31 cellular contexts compared by ENCODE assay signal in genomic region chr2:63340443-63340842, GRCh38.
"Had no signal": no experiment of that assay in that cellular context is flagged by ENCODE, and none has a peak within 500 bp of the region (broad histone marks: within the 10 kb centered on the region; RNA-seq: fewer than 3 reads in every experiment).

No MANE protein-coding gene starts in this region.

- H3K36me3 ChIP-seq: neural progenitor cell, ovary, suprapubic skin, transverse colon, upper lobe of right lung, uterus had no signal

- H3K4me2 ChIP-seq: neural progenitor cell, smooth muscle cell had no signal

- H2AFZ ChIP-seq: neural progenitor cell, parathyroid adenoma had no signal

- H3K4me3 Mint-ChIP-seq: natural killer cell; nephron; neural progenitor cell; stimulated activated memory B cell treated with anti-CD40 and anti-IgM and Interleukin-4, amounts not matched to agents 10 μg/mL and 1 μg/mL and 100 μg/mL, for 72 hours; stimulated activated naive CD8-positive, alpha-beta T cell treated with anti-CD3 and anti-CD28 coated beads, Interleukin-15, amount 100 ng/mL, for 72 hours; type B pancreatic cell had no signal

- ATAC-seq: natural killer cell; psoas muscle; right cardiac atrium; sciatic nerve; stimulated activated memory B cell treated with anti-CD40 and anti-IgM and Interleukin-4, amounts not matched to agents 10 μg/mL and 1 μg/mL and 100 μg/mL, for 72 hours; stimulated activated naive CD8-positive, alpha-beta T cell treated with anti-CD3 and anti-CD28 coated beads, Interleukin-15, amount 100 ng/mL, for 72 hours; stimulated activated naive CD8-positive, alpha-beta T cell treated with anti-CD3 and anti-CD28 coated beads, Interleukin-15, Interleukin-2, amounts not matched to agents 100 U/mL and 50 U/mL, for 24 hours; upper lobe of right lung had no signal

- H3K27me3 ChIP-seq: neural progenitor cell, ovary, spleen, suprapubic skin, testis, tibial artery, transverse colon, upper lobe of right lung, uterus had no signal

- DNase-seq: natural killer cell; occipital lobe; ovary; posterior cingulate gyrus; psoas muscle; right cardiac atrium; spleen; stimulated activated CD4-positive, alpha-beta T cell treated with anti-CD3 and anti-CD28 coated beads, Interleukin-12 subunit alpha, Interleukin-12 subunit beta, amount 100 ng/mL, for 4 hours; stimulated activated CD4-positive, alpha-beta T cell treated with anti-CD3 and anti-CD28 coated beads, Interleukin-1b, Interleukin-23, amount 100 ng/mL, for 48 hours; stimulated activated CD4-positive, alpha-beta T cell treated with anti-CD3 and anti-CD28 coated beads, Interleukin-4, amount 100 ng/mL, for 1 hour; stimulated activated CD4-positive, alpha-beta T cell treated with anti-CD3 and anti-CD28 coated beads, Interleukin-4, amount 100 ng/mL, for 4 hours; stimulated activated CD8-positive, alpha-beta memory T cell treated with anti-CD3 and anti-CD28 coated beads, Interleukin-4, amount 100 ng/mL, for 48 hours; stimulated activated naive CD4-positive, alpha-beta T cell; stimulated activated naive CD8-positive, alpha-beta T cell treated with anti-CD3 and anti-CD28 coated beads, Interleukin-15, amount 100 ng/mL, for 72 hours; stimulated activated naive CD8-positive, alpha-beta T cell treated with anti-CD3 and anti-CD28 coated beads, Interleukin-15, Interleukin-2, amounts not matched to agents 100 U/mL and 50 U/mL, for 24 hours; substantia nigra; testis; tibial artery; transverse colon; upper lobe of right lung; uterus had no signal

- H3K4me1 Mint-ChIP-seq: natural killer cell; nephron; neural progenitor cell; stimulated activated memory B cell treated with anti-CD40 and anti-IgM and Interleukin-4, amounts not matched to agents 10 μg/mL and 1 μg/mL and 100 μg/mL, for 72 hours; stimulated activated naive CD8-positive, alpha-beta T cell treated with anti-CD3 and anti-CD28 coated beads, Interleukin-15, amount 100 ng/mL, for 72 hours had no signal

- H3K27ac ChIP-seq: neural progenitor cell, ovary, parathyroid adenoma, psoas muscle, skin epidermis, spleen, suprapubic skin, testis, tibial artery, transverse colon, upper lobe of right lung, uterus had no signal

- H3K27me3 Mint-ChIP-seq: progenitor cell of endocrine pancreas; stimulated activated memory B cell treated with anti-CD40 and anti-IgM and Interleukin-4, amounts not matched to agents 10 μg/mL and 1 μg/mL and 100 μg/mL, for 72 hours; stimulated activated naive CD8-positive, alpha-beta T cell treated with anti-CD3 and anti-CD28 coated beads, Interleukin-15, amount 100 ng/mL, for 72 hours; type B pancreatic cell had no signal

- H3K9me3 ChIP-seq: testis, upper lobe of right lung had no signal

- H3K79me2 ChIP-seq: parathyroid adenoma had no signal

- H3K27ac Mint-ChIP-seq: natural killer cell; nephron; neural progenitor cell; progenitor cell of endocrine pancreas; stimulated activated memory B cell treated with anti-CD40 and anti-IgM and Interleukin-4, amounts not matched to agents 10 μg/mL and 1 μg/mL and 100 μg/mL, for 72 hours; stimulated activated naive CD8-positive, alpha-beta T cell treated with anti-CD3 and anti-CD28 coated beads, Interleukin-15, amount 100 ng/mL, for 72 hours; type B pancreatic cell had no signal

- H3K9me3 Mint-ChIP-seq: type B pancreatic cell had no signal

- H3K4me3 ChIP-seq: neural progenitor cell, ovary, psoas muscle, skin epidermis, smooth muscle cell, spleen, suprapubic skin, testis, tibial artery, transverse colon, upper lobe of right lung, uterus had no signal

- H3K9ac ChIP-seq: neural progenitor cell, parathyroid adenoma had no signal

- H3K4me1 ChIP-seq: neural progenitor cell, parathyroid adenoma, spleen, suprapubic skin, testis, tibial artery, transverse colon, upper lobe of right lung, uterus had no signal
